1 cellular context compared by ENCODE assay signal in genomic region chr16:68040506-68041288, GRCh38.
A peak's percentile ranks its signal among the peaks of the same experiment; 100 is the strongest.
TF ChIP-seq lines count a peak whose summit lies in the region.

No MANE protein-coding gene starts in this region.

TF ChIP-seq in HepG2, 621 proteins besides CTCF, POLR2A, EP300 and RAD21 (continued from another document and continues in another):
- TF ChIP-seq REST (IDR thresholded peaks at IDR 0.05; ENCODE audit: borderline replicate concordance in 1 of 2, low read depth in 1 of 2, low read length in 2 of 2): no peak
- TF ChIP-seq SAP130 (CRISPR knock-in tag; IDR thresholded peaks at IDR 0.05; ENCODE audit: low read depth): peak; percentile 63
- no peak for TF ChIP-seq ETV6 (CRISPR knock-in tag; conservative IDR thresholded peaks at IDR 0.05)
- TF ChIP-seq ZNF282 (IDR thresholded peaks at IDR 0.05; ENCODE audit: partially characterized antibody): no peak
- TF ChIP-seq ZBED4 (CRISPR knock-in tag; IDR thresholded peaks at IDR 0.05; ENCODE audit: borderline replicate concordance): 0 out of 2 replicates have a peak, but pooled peaks have one; percentile 46
- TF ChIP-seq ZNF639 (CRISPR knock-in tag; conservative IDR thresholded peaks at IDR 0.05): no peak
- TF ChIP-seq SPEN (CRISPR knock-in tag; IDR thresholded peaks at IDR 0.05; ENCODE audit: low read depth): no peak
- TF ChIP-seq ZBTB8A (CRISPR knock-in tag; IDR thresholded peaks at IDR 0.05; ENCODE audit: borderline replicate concordance, low read depth): peak; percentile 49; the same call in 1 of the 2 replicates
- no peak for TF ChIP-seq ZNF18 (CRISPR knock-in tag; IDR thresholded peaks at IDR 0.05; ENCODE audit: insufficient replicate concordance)
- no peak for TF ChIP-seq KLF11 (CRISPR knock-in tag; IDR thresholded peaks at IDR 0.05)
- no peak for TF ChIP-seq ZNF577 (CRISPR knock-in tag; IDR thresholded peaks at IDR 0.05; ENCODE audit: borderline replicate concordance, low read depth)
- TF ChIP-seq ZKSCAN5 (CRISPR knock-in tag; IDR thresholded peaks at IDR 0.05): no peak
- no peak for TF ChIP-seq FOXK2 (IDR thresholded peaks at IDR 0.05)
- TF ChIP-seq USF2 (IDR thresholded peaks at IDR 0.05; ENCODE audit: low read depth, low read length): no peak
- no peak for TF ChIP-seq USF2 (CRISPR knock-in tag; IDR thresholded peaks at IDR 0.05; ENCODE audit: borderline replicate concordance)
- TF ChIP-seq MAFG (CRISPR knock-in tag; IDR thresholded peaks at IDR 0.05): no peak
- TF ChIP-seq FLYWCH1 (CRISPR knock-in tag; IDR thresholded peaks at IDR 0.05): no peak
- no peak for TF ChIP-seq ZSCAN9 (CRISPR knock-in tag; IDR thresholded peaks at IDR 0.05; ENCODE audit: borderline replicate concordance)
- no peak for TF ChIP-seq HNF4G (IDR thresholded peaks at IDR 0.05; ENCODE audit: borderline replicate concordance, low read depth, low read length)
- TF ChIP-seq HNF4G (CRISPR knock-in tag; IDR thresholded peaks at IDR 0.05; ENCODE audit: borderline replicate concordance, low read depth): no peak
- no peak for TF ChIP-seq KIAA2018 (CRISPR knock-in tag; IDR thresholded peaks at IDR 0.05; ENCODE audit: borderline replicate concordance)
- TF ChIP-seq ZNF704 (CRISPR knock-in tag; IDR thresholded peaks at IDR 0.05; ENCODE audit: borderline replicate concordance): no peak
